1 cellular context compared by ENCODE assay signal in the genomic region with DNA sequence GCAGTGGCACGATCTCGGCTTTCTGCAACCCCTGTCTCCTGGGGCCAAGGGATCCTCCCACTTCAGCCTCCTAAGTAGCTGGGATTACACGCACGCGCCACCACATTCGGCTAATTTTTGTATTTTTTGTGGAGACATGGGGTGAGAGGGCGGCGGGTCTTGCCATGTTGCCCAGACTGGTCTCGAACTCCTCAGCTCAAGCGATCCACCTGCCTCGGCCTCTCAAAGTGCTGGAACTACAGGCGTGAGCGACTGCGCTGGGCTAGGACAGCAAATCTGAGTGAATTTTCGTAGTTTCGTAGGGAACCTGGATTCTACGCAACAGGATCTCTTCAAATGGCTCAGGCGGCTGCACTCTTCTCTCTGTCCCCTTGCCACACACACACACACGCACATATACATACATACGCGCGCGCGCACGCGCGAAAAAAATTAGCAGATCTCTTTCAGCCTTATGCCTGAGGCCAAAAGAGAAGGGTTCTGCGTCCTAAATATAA.
TF ChIP-seq lines count a peak whose summit lies in the region.

No MANE protein-coding gene starts in this region.

TF ChIP-seq in GM12878, 131 proteins besides CTCF, POLR2A, EP300 and RAD21:
- TF ChIP-seq, protein P1, sequence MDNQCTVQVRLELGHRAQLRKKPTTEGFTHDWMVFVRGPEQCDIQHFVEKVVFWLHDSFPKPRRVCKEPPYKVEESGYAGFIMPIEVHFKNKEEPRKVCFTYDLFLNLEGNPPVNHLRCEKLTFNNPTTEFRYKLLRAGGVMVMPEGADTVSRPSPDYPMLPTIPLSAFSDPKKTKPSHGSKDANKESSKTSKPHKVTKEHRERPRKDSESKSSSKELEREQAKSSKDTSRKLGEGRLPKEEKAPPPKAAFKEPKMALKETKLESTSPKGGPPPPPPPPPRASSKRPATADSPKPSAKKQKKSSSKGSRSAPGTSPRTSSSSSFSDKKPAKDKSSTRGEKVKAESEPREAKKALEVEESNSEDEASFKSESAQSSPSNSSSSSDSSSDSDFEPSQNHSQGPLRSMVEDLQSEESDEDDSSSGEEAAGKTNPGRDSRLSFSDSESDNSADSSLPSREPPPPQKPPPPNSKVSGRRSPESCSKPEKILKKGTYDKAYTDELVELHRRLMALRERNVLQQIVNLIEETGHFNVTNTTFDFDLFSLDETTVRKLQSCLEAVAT (IDR thresholded peaks at IDR 0.05), result peak; percentile 83
- TF ChIP-seq, protein P2, sequence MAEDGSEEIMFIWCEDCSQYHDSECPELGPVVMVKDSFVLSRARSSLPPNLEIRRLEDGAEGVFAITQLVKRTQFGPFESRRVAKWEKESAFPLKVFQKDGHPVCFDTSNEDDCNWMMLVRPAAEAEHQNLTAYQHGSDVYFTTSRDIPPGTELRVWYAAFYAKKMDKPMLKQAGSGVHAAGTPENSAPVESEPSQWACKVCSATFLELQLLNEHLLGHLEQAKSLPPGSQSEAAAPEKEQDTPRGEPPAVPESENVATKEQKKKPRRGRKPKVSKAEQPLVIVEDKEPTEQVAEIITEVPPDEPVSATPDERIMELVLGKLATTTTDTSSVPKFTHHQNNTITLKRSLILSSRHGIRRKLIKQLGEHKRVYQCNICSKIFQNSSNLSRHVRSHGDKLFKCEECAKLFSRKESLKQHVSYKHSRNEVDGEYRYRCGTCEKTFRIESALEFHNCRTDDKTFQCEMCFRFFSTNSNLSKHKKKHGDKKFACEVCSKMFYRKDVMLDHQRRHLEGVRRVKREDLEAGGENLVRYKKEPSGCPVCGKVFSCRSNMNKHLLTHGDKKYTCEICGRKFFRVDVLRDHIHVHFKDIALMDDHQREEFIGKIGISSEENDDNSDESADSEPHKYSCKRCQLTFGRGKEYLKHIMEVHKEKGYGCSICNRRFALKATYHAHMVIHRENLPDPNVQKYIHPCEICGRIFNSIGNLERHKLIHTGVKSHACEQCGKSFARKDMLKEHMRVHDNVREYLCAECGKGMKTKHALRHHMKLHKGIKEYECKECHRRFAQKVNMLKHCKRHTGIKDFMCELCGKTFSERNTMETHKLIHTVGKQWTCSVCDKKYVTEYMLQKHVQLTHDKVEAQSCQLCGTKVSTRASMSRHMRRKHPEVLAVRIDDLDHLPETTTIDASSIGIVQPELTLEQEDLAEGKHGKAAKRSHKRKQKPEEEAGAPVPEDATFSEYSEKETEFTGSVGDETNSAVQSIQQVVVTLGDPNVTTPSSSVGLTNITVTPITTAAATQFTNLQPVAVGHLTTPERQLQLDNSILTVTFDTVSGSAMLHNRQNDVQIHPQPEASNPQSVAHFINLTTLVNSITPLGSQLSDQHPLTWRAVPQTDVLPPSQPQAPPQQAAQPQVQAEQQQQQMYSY (CRISPR knock-in tag; IDR thresholded peaks at IDR 0.05), result no peak
